8 cellular contexts compared by ENCODE assay signal in genomic region chr5:102681403-102681983, GRCh38.
A peak's percentile ranks its signal among the peaks of the same experiment; 100 is the strongest.
DNase-seq lines count a peak whose midpoint lies in the region; ATAC-seq and TF ChIP-seq lines count a peak whose summit lies in the region.

No MANE protein-coding gene starts in this region.

- H4K91ac ChIP-seq in neuronal stem cell (ENCODE audit: low read depth, low read length, poor library complexity): no peak overlapping the region

- H4K8ac ChIP-seq in neuronal stem cell (ENCODE audit: low read depth, low read length): no peak overlapping the region

- no peaks in the 10 kb centered on the region for H3K27me3 ChIP-seq in OCI-LY1 (ENCODE audit: insufficient read depth, low read length)
- H3K27me3 ChIP-seq in fibroblast of lung (ENCODE audit: control insufficient read depth, insufficient read depth, low read length): no peaks in the 10 kb centered on the region
- H3K27me3 ChIP-seq in neuronal stem cell (ENCODE audit: control insufficient read depth in 3 of 3, insufficient read depth in 3 of 3, low read depth in 1 of 3, low read length in 3 of 3): no peaks in the 10 kb centered on the region
- H3K27me3 ChIP-seq in transverse colon: no peaks in the 10 kb centered on the region

- H2BK5ac ChIP-seq in neuronal stem cell (ENCODE audit: low read length): no peak overlapping the region

- H3F3A ChIP-seq in OCI-LY1 (ENCODE audit: insufficient read depth, low read length): no peaks in the 10 kb centered on the region

- no peak for TF ChIP-seq POLR2A in transverse colon (IDR thresholded peaks at IDR 0.05)

- no CpG with 5 or more reads among the region's 2 CpGs for WGBS in neuronal stem cell (ENCODE audit: extremely low coverage in 2 of 2, insufficient read length in 2 of 2, insufficient replicate concordance in 1 of 2), 2 donors
- 28 to 43% methylated on average over 2 of the region's 2 CpGs for WGBS in transverse colon (ENCODE audit: low coverage in 1 of 2), 2 donors

- no peak overlapping the region for H2BK12ac ChIP-seq in neuronal stem cell (ENCODE audit: low read length)

- TF ChIP-seq CTCF in OCI-LY1 (IDR thresholded peaks at IDR 0.05; ENCODE audit: low read length) (peak; percentile 80), fibroblast of lung (conservative IDR thresholded peaks at IDR 0.05 in 1 of 2, IDR thresholded peaks at IDR 0.05 in 1 of 2; ENCODE audit: low read depth in 1 of 2, low read length in 2 of 2) (peak; percentile 90 to 91), transverse colon (IDR thresholded peaks at IDR 0.05) (peak; percentile 50 to 63 (median 59))

- no peak overlapping the region for H3K27ac ChIP-seq in OCI-LY1 (ENCODE audit: low read depth, low read length, poor library complexity, severe bottlenecking)
- H3K27ac ChIP-seq in fibroblast of lung (ENCODE audit: insufficient read depth, low read length): no peak overlapping the region
- H3K27ac ChIP-seq in neuronal stem cell (replicated peaks; ENCODE audit: low read length): no peak overlapping the region
- no peak overlapping the region for H3K27ac ChIP-seq in transverse colon

- no peak overlapping the region for H3K4ac ChIP-seq in neuronal stem cell (ENCODE audit: low read length)

- H3K4me2 ChIP-seq in OCI-LY1 (ENCODE audit: low read length): no peak overlapping the region
- no peak overlapping the region for H3K4me2 ChIP-seq in fibroblast of lung (ENCODE audit: extremely low read depth, insufficient read depth, low read length)
- no peak overlapping the region for H3K4me2 ChIP-seq in neuronal stem cell (ENCODE audit: insufficient read depth, low read length, poor library complexity, severe bottlenecking)

- no peaks in the 10 kb centered on the region for H3K79me1 ChIP-seq in neuronal stem cell (ENCODE audit: low read depth, low read length)

- peak; percentile 100 for ATAC-seq in GM21529 (IDR thresholded peaks at IDR 0.05; ENCODE audit: unreplicated experiment)

- no peaks in the 10 kb centered on the region for H3K79me2 ChIP-seq in OCI-LY1 (ENCODE audit: insufficient read depth, low read length)
- no peaks in the 10 kb centered on the region for H3K79me2 ChIP-seq in fibroblast of lung (ENCODE audit: control insufficient read depth, insufficient read depth, low read length)

- H3K4me1 ChIP-seq in OCI-LY1 (ENCODE audit: insufficient read depth, low read length, severe bottlenecking) (no peaks in the 10 kb centered on the region), fibroblast of lung (ENCODE audit: control insufficient read depth, extremely low read depth, insufficient read depth, low read length) (peaks cover 2% of the 10 kb centered on the region), neuronal stem cell (ENCODE audit: control insufficient read depth in 2 of 2, insufficient read depth in 1 of 2, low read depth in 1 of 2, low read length in 2 of 2) (no peaks in the 10 kb centered on the region), transverse colon (no peaks in the 10 kb centered on the region)

- no peaks in the 10 kb centered on the region for H3K9me2 ChIP-seq in OCI-LY1 (ENCODE audit: low read depth, low read length)

- no peak overlapping the region for H3K14ac ChIP-seq in neuronal stem cell (ENCODE audit: low read length)

- H2AFZ ChIP-seq in OCI-LY1 (ENCODE audit: low read length) (no peak overlapping the region), fibroblast of lung (ENCODE audit: low read length) (no peak overlapping the region), neuronal stem cell (ENCODE audit: low read length) (peak overlapping the region; percentile 4)

- H4K20me1 ChIP-seq in OCI-LY1 (ENCODE audit: insufficient read depth, low read length): no peaks in the 10 kb centered on the region
- H4K20me1 ChIP-seq in fibroblast of lung (ENCODE audit: control insufficient read depth, extremely low read depth, insufficient read depth, low read length): no peaks in the 10 kb centered on the region

- H2BK120ac ChIP-seq in neuronal stem cell (ENCODE audit: low read depth, low read length): no peak overlapping the region

- TF ChIP-seq EP300 in transverse colon (IDR thresholded peaks at IDR 0.05; ENCODE audit: low read depth): no peak

- no peak overlapping the region for H3K18ac ChIP-seq in neuronal stem cell (ENCODE audit: low read length)

- H2BK15ac ChIP-seq in neuronal stem cell (ENCODE audit: low read length): no peak overlapping the region

- no peaks in the 10 kb centered on the region for H3K36me3 ChIP-seq in OCI-LY1 (ENCODE audit: insufficient read depth, low read length)
- no peaks in the 10 kb centered on the region for H3K36me3 ChIP-seq in fibroblast of lung (ENCODE audit: control insufficient read depth, insufficient read depth, low read length)
- no peaks in the 10 kb centered on the region for H3K36me3 ChIP-seq in neuronal stem cell (replicated peaks in 1 of 2; ENCODE audit: control insufficient read depth in 2 of 2, insufficient read depth in 2 of 2, low read length in 2 of 2)
- H3K36me3 ChIP-seq in transverse colon: no peaks in the 10 kb centered on the region

- H2AK5ac ChIP-seq in neuronal stem cell (ENCODE audit: low read depth, low read length): no peak overlapping the region

- H3K23ac ChIP-seq in neuronal stem cell (ENCODE audit: low read depth, low read length, poor library complexity): no peak overlapping the region

- intact Hi-C loops in transverse colon (cut with DNase I; ENCODE audit: low total_unique reads): no loop called here

- H3K9ac ChIP-seq in OCI-LY1 (ENCODE audit: low read length): no peak overlapping the region
- H3K9ac ChIP-seq in fibroblast of lung (ENCODE audit: insufficient read depth, low read length): no peak overlapping the region
- H3K9ac ChIP-seq in neuronal stem cell (ENCODE audit: low read depth, low read length, poor library complexity): no peak overlapping the region

- DNase-seq in DMS79 treated with DMSO at 0.1 percent for 48 hours (lab: John Stamatoyannopoulos, UW) (peak; percentile 28), HuH-7.5 (ENCODE audit: low spot score) (peak; percentile 31), activated T-cell treated with anti-CD3 and anti-CD28 coated beads for 4 hours (peak; percentile 50), fibroblast of lung (ENCODE audit: low read depth in 2 of 2) (peak; percentile 46 to 84), neuronal stem cell (ENCODE audit: low spot score) (peak; percentile 65), transverse colon (peak; percentile 62)

- H3K4me3 ChIP-seq in OCI-LY1 (ENCODE audit: low read depth, low read length, poor library complexity, severe bottlenecking) (no peak overlapping the region), fibroblast of lung (replicated peaks in 1 of 4; ENCODE audit: control extremely low read depth in 1 of 4, insufficient read depth in 1 of 4, low read depth in 3 of 4, low read length in 4 of 4) (no peak overlapping the region), neuronal stem cell (ENCODE audit: low read length in 2 of 2) (no peak overlapping the region), transverse colon (no peak overlapping the region)

- in situ Hi-C loops in transverse colon (cut with MboI; ENCODE audit: low pct_ligation_motif_present in 1 of 4, low pct_unique_long_range_greater_than_20kb in 1 of 4, low sequenced_read_pairs in 3 of 4): no loop called here

- H3K9me3 ChIP-seq in OCI-LY1 (ENCODE audit: low read length): no peaks in the 10 kb centered on the region
- no peaks in the 10 kb centered on the region for H3K9me3 ChIP-seq in fibroblast of lung (ENCODE audit: control insufficient read depth, insufficient read depth, low read depth, low read length)
- no peaks in the 10 kb centered on the region for H3K9me3 ChIP-seq in neuronal stem cell (replicated peaks in 1 of 2; ENCODE audit: control insufficient read depth in 2 of 2, insufficient read depth in 1 of 2, low read depth in 1 of 2, low read length in 2 of 2)
- H3K9me3 ChIP-seq in transverse colon: no peaks in the 10 kb centered on the region
